8 cellular contexts compared by ENCODE assay signal in genomic region chr9:119556129-119556875, GRCh38.
DNase-seq lines count a peak whose midpoint lies in the region; ATAC-seq and TF ChIP-seq lines count a peak whose summit lies in the region.

No MANE protein-coding gene starts in this region.

- intact Hi-C loops in stomach (cut with DNase I; ENCODE audit: low total_unique reads) = loop anchor here (10.0 kb wide), 1 partner anchor 418 kb away; no protein-coding TSS in a partner anchor

- no peaks in the 10 kb centered on the region for H3K9me3 ChIP-seq in fibroblast of lung (ENCODE audit: control insufficient read depth, insufficient read depth, low read depth, low read length)
- H3K9me3 ChIP-seq in muscle layer of duodenum (ENCODE audit: control insufficient read depth in 1 of 2, low read length in 2 of 2) = no peaks in the 10 kb centered on the region
- no peaks in the 10 kb centered on the region for H3K9me3 ChIP-seq in stomach

- H3K27me3 ChIP-seq in fibroblast of lung (ENCODE audit: control insufficient read depth, insufficient read depth, low read length) = no peaks in the 10 kb centered on the region
- no peaks in the 10 kb centered on the region for H3K27me3 ChIP-seq in muscle layer of duodenum (ENCODE audit: low read depth, low read length)
- no peaks in the 10 kb centered on the region for H3K27me3 ChIP-seq in stomach

- H2AFZ ChIP-seq in fibroblast of lung (ENCODE audit: low read length) = peak overlapping the region; percentile 81

- H3K4me3 ChIP-seq in fibroblast of lung (replicated peaks in 1 of 4; ENCODE audit: control extremely low read depth in 1 of 4, insufficient read depth in 1 of 4, low read depth in 3 of 4, low read length in 4 of 4) = peak overlapping the region; percentile 31 to 51 (median 47)
- H3K4me3 ChIP-seq in muscle layer of duodenum (ENCODE audit: low read depth in 1 of 2, low read length in 2 of 2) = peak overlapping the region; percentile 22 to 39
- peak overlapping the region; percentile 24 to 39 (median 32) for H3K4me3 ChIP-seq in stomach

- TF ChIP-seq EP300 in stomach (IDR thresholded peaks at IDR 0.05) = no peak

- no peak overlapping the region for H3K9ac ChIP-seq in fibroblast of lung (ENCODE audit: insufficient read depth, low read length)

- TF ChIP-seq POLR2A in stomach (IDR thresholded peaks at IDR 0.05) = no peak

- H3K4me1 ChIP-seq in fibroblast of lung (ENCODE audit: control insufficient read depth, extremely low read depth, insufficient read depth, low read length) (no peaks in the 10 kb centered on the region), muscle layer of duodenum (ENCODE audit: control insufficient read depth in 1 of 2, insufficient read depth in 2 of 2, low read length in 2 of 2) (no peaks in the 10 kb centered on the region), stomach (peaks cover 0 to 14% (median 5%) of the 10 kb centered on the region in 4 donors)

- WGBS in stomach, 5 donors = 6 to 11% (median 9%) methylated on average over 25 to 31 of the region's 31 CpGs

- peak overlapping the region; percentile 75 for H3K4me2 ChIP-seq in fibroblast of lung (ENCODE audit: extremely low read depth, insufficient read depth, low read length)

- H3K36me3 ChIP-seq in fibroblast of lung (ENCODE audit: control insufficient read depth, insufficient read depth, low read length) (no peaks in the 10 kb centered on the region), muscle layer of duodenum (ENCODE audit: control insufficient read depth in 1 of 2, insufficient read depth in 2 of 2, low read length in 2 of 2) (no peaks in the 10 kb centered on the region), stomach (no peaks in the 10 kb centered on the region)

- H4K20me1 ChIP-seq in fibroblast of lung (ENCODE audit: control insufficient read depth, extremely low read depth, insufficient read depth, low read length) = no peaks in the 10 kb centered on the region

- no peaks in the 10 kb centered on the region for H3K79me2 ChIP-seq in fibroblast of lung (ENCODE audit: control insufficient read depth, insufficient read depth, low read length)

- TF ChIP-seq CTCF in fibroblast of lung (conservative IDR thresholded peaks at IDR 0.05 in 1 of 2, IDR thresholded peaks at IDR 0.05 in 1 of 2; ENCODE audit: low read depth in 1 of 2, low read length in 2 of 2) (peak; percentile 93 to 97), stomach (IDR thresholded peaks at IDR 0.05) (peak in 5 of 7 experiments; percentile 69 to 91 (median 82))

- ATAC-seq in GM19372 (IDR thresholded peaks at IDR 0.05; ENCODE audit: low read depth, unreplicated experiment) (peak; percentile 99), HG03442 (IDR thresholded peaks at IDR 0.05; ENCODE audit: unreplicated experiment) (peak; percentile 99)

- H3K27ac ChIP-seq in fibroblast of lung (ENCODE audit: insufficient read depth, low read length) (no peak overlapping the region), muscle layer of duodenum (ENCODE audit: low read length) (no peak overlapping the region), stomach (peak overlapping the region in 2 of 5 donors; percentile 11 to 44)

- DNase-seq in COLO829 (ENCODE audit: low spot score) = peak; percentile 31
- peak; percentile 73 for DNase-seq in NCI-H460 (ENCODE audit: extremely low read depth, low read depth)
- peak; percentile 20 for DNase-seq in activated CD8-positive, alpha-beta memory T cell treated with anti-CD3 and anti-CD28 coated beads, Interleukin-2, amount 50 U/mL, for 4 hours
- peak; percentile 30 to 44 for DNase-seq in fibroblast of lung (ENCODE audit: low read depth in 2 of 2)
- peak; percentile 74 for DNase-seq in stomach

Comparison
In these comparisons a context has a peak if more than half of its experiments do, and no peak if none do; other contexts are left out.
1. DNase-seq: peak in every context shown above with its lines; median percentile 74 in stomach; 73 in NCI-H460; 37 in fibroblast of lung; 31 in COLO829; 20 in activated CD8-positive, alpha-beta memory T cell treated with anti-CD3 and anti-CD28 coated beads, Interleukin-2, amount 50 U/mL, for 4 hours.